In the genomic region with DNA sequence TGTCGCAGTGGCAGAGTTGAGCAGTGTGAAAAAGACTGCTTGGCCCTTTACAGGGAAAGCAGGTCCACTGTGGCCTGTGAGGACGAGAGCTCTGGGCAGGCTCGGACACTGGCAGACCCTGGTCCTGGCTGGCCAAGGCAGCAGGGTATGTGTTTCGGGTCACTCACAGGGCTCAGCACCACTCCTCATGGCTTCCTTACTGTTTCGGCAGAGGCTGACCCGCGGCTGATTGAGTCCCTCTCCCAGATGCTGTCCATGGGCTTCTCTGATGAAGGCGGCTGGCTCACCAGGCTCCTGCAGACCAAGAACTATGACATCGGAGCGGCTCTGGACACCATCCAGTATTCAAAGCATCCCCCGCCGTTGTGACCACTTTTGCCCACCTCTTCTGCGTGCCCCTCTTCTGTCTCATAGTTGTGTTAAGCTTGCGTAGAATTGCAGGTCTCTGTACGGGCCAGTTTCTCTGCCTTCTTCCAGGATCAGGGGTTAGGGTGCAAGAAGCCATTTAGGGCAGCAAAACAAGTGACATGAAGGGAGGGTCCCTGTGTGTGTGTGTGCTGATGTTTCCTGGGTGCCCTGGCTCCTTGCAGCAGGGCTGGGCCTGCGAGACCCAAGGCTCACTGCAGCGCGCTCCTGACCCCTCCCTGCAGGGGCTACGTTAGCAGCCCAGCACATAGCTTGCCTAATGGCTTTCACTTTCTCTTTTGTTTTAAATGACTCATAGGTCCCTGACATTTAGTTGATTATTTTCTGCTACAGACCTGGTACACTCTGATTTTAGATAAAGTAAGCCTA, we compare ENCODE assay signal across 8 cellular contexts. TPM values are rescaled to one million over a fixed set of nuclear protein-coding genes. Genes with fewer than 3 reads are reported as not detected.
A peak's percentile ranks its signal among the peaks of the same experiment; 100 is the strongest.
DNase-seq lines count a peak whose midpoint lies in the region; ATAC-seq and TF ChIP-seq lines count a peak whose summit lies in the region.

No MANE protein-coding gene starts in this region.

- H3K4me1 ChIP-seq in PC-3 (ENCODE audit: insufficient read depth, low read length) = no peaks in the 10 kb centered on the region

- H3F3A ChIP-seq in PC-3 (ENCODE audit: low read length, unreplicated experiment) = peaks cover 6% of the 10 kb centered on the region

- H3K79me2 ChIP-seq in PC-3 (ENCODE audit: low read length) = no peaks in the 10 kb centered on the region

- no peaks in the 10 kb centered on the region for H3K27me3 ChIP-seq in PC-3 (ENCODE audit: low read length)

- intact Hi-C loops in PC-3 (cut with micrococcal nuclease) = no loop called here

- DNase-seq in PC-3 (no peak), iPS-NIHi11 (ENCODE audit: low spot score) (no peak), DMS153 treated with DMSO at 0.1 percent for 48 hours (lab: John Stamatoyannopoulos, UW; ENCODE audit: unreplicated experiment) (no peak), NCI-H2081 (lab: John Stamatoyannopoulos, UW) (no peak)
- peak; percentile 33 for DNase-seq in activated naive CD8-positive, alpha-beta T cell treated with anti-CD3 and anti-CD28 coated beads, Interleukin-2, amount 50 U/mL, for 16 hours (ENCODE audit: low read depth, low spot score)
- DNase-seq in naive thymus-derived CD8-positive, alpha-beta T cell = peak; percentile 38 to 78 (median 49)

- ATAC-seq in GM18868 (IDR thresholded peaks at IDR 0.05; ENCODE audit: unreplicated experiment) = peak; percentile 59
- ATAC-seq in PC-3 = peak; percentile 6; the same call in 1 of the 2 replicates
- ATAC-seq in naive thymus-derived CD8-positive, alpha-beta T cell = peak; percentile 86 to 92
- ATAC-seq in HG02973 (IDR thresholded peaks at IDR 0.05; ENCODE audit: unreplicated experiment) = no peak

- H3K9me2 ChIP-seq in PC-3 (replicated peaks; ENCODE audit: low read length) = no peaks in the 10 kb centered on the region

- CTCF ChIA-PET in PC-3 (lab: Charles Lee) = interaction anchor here (0.5 kb wide), 1 partner anchor 74 kb away, joined by 3 read pairs; no protein-coding TSS in a partner anchor

- H3K4me3 Mint-ChIP-seq in naive thymus-derived CD8-positive, alpha-beta T cell = peak overlapping the region in 9 of 10 donors; percentile 22 to 61 (median 46)

- H3K36me3 ChIP-seq in PC-3 (ENCODE audit: low read depth, low read length) = peaks cover 31% of the 10 kb centered on the region

- TF ChIP-seq CTCF in PC-3 (conservative IDR thresholded peaks at IDR 0.05; ENCODE audit: low read depth, low read length) = no peak

- H3K27ac ChIP-seq in PC-3 (ENCODE audit: low read length) = no peak overlapping the region

- no peak overlapping the region for H2AFZ ChIP-seq in PC-3 (ENCODE audit: low read length)

- H3K4me3 ChIP-seq in PC-3 (ENCODE audit: low read length) = no peak overlapping the region

- H3K27ac Mint-ChIP-seq in naive thymus-derived CD8-positive, alpha-beta T cell = peak overlapping the region; percentile 79 to 96 (median 90)

- H4K20me1 ChIP-seq in PC-3 (ENCODE audit: low read length) = no peaks in the 10 kb centered on the region

- H3K27me3 Mint-ChIP-seq in naive thymus-derived CD8-positive, alpha-beta T cell = no peaks in the 10 kb centered on the region

- H3K9ac ChIP-seq in PC-3 (ENCODE audit: low read length) = no peak overlapping the region

- TSS peak; percentile 50 for BruUV-seq in PC-3 (replicated peaks; lab: Mats Ljungman, UMichigan)

- POLR2A ChIA-PET in PC-3 (lab: Charles Lee; ENCODE audit: unreplicated experiment) = no interaction called here
- POLR2A ChIA-PET in naive thymus-derived CD8-positive, alpha-beta T cell (lab: Charles Lee) = interaction anchor here (0.5 to 3.0 kb wide), 7 partner anchors 14 to 230 kb away, joined by 3 to 13 read pairs (median 4); partner anchors contain the start of genes MRNIP and SQSTM1

- H3K4me2 ChIP-seq in PC-3 (ENCODE audit: low read length) = no peak overlapping the region

- peaks cover 12 to 86% (median 22%) of the 10 kb centered on the region in 3 donors for H3K36me3 Mint-ChIP-seq in naive thymus-derived CD8-positive, alpha-beta T cell

- no peaks in the 10 kb centered on the region for H3K9me3 Mint-ChIP-seq in naive thymus-derived CD8-positive, alpha-beta T cell

- H3K9me3 ChIP-seq in PC-3 (ENCODE audit: low read length) = no peaks in the 10 kb centered on the region

- peaks cover 15 to 23% (median 20%) of the 10 kb centered on the region in 4 donors for H3K4me1 Mint-ChIP-seq in naive thymus-derived CD8-positive, alpha-beta T cell

RNA-seq across cellular contexts. Expression of gene SQSTM1, which starts 15.7 kb away (rescaled TPM):
- 253 and 341 TPM in 2 replicates for total RNA-seq in PC-3 (2014; rRNA removed)
- 100 to 1,000 TPM; 357 to 370 TPM for total RNA-seq in naive thymus-derived CD8-positive, alpha-beta T cell
- polyA plus RNA-seq in naive thymus-derived CD8-positive, alpha-beta T cell = 100 to 1,000 TPM; 144 to 157 (median 150) TPM

RNA-seq across cellular contexts. Expression of gene MRNIP, which starts 22.2 kb away (rescaled TPM):
- 20.2 and 26.1 TPM in 2 replicates for total RNA-seq in PC-3 (2014; rRNA removed)
- 100 to 1,000 TPM; 119 to 122 TPM for total RNA-seq in naive thymus-derived CD8-positive, alpha-beta T cell
- polyA plus RNA-seq in naive thymus-derived CD8-positive, alpha-beta T cell = 10 to 100 TPM; 13.6 to 18.5 (median 15.5) TPM

RNA-seq across cellular contexts. Expression of gene MGAT4B, which starts 29.8 kb away (rescaled TPM):
- total RNA-seq in PC-3 (2014; rRNA removed) = 88.9 and 113 TPM in 2 replicates
- total RNA-seq in naive thymus-derived CD8-positive, alpha-beta T cell = 100 to 1,000 TPM; 170 to 175 TPM
- 10 to 100 TPM in 2 of 3 donors, 1 to 10 TPM in 1; 7.8 to 20.9 (median 13.5) TPM for polyA plus RNA-seq in naive thymus-derived CD8-positive, alpha-beta T cell

RNA-seq across cellular contexts. Expression of gene LTC4S, which starts 42.6 kb away (rescaled TPM):
- 1.5 and 3.6 TPM in 2 replicates for total RNA-seq in PC-3 (2014; rRNA removed)
- total RNA-seq in naive thymus-derived CD8-positive, alpha-beta T cell = 1 to 10 TPM; 5.5 to 6.1 TPM
- 1 to 10 TPM; 1.5 to 2.9 (median 2.0) TPM for polyA plus RNA-seq in naive thymus-derived CD8-positive, alpha-beta T cell

Comparison
In these comparisons a context has a peak if more than half of its experiments do, and no peak if none do; other contexts are left out.
1. DNase-seq: peak in activated naive CD8-positive, alpha-beta T cell treated with anti-CD3 and anti-CD28 coated beads, Interleukin-2, amount 50 U/mL, for 16 hours (single experiment) and naive thymus-derived CD8-positive, alpha-beta T cell (10 of 10); none in PC-3 (single experiment), iPS-NIHi11 (single experiment), DMS153 treated with DMSO at 0.1 percent for 48 hours (single experiment) and NCI-H2081 (0 of 2).